In the genomic region with DNA sequence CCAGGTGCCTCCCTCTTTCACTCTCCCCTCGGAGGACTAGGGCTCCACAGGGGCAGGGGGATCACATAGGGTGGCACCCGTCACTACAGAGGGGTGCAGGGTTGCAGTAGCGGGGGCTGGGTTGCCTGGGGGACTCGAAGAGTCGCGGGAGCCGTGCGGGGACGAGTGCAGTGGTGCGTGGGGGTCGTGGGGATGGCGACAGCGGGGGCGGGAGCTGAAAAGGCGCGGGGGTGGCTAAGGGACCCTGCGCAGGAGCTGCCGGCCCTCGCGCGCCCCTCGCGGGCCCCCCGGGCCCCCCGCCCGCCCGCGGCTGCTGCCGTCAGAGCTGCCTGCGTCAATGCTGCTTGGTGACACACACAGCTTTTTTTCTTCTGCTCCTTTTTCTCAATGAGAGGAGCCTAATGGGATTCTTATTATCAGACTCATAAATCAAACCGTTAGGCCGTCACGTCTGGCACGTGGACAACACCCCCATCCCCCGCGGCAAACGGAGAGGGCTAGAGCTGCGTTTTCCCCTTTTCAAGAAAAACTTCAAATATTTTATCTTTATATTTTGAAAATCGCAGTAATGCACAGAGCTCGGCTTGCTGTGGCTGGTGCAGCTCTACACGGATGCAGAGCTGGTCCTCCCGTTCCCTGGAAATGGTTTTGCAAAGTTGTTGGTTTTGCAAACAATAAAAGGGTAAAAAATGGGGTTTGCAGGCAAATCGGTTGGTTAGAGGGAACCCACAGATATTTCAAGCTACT, we compare ENCODE assay signal across 8 cellular contexts.
DNase-seq lines count a peak whose midpoint lies in the region; ATAC-seq, FAIRE-seq and TF ChIP-seq lines count a peak whose summit lies in the region.

No MANE protein-coding gene starts in this region.

- no peak for FAIRE-seq in HepG2 (lab: Jason Lieb, UNC)

- H3K4me2 ChIP-seq in HepG2 (ENCODE audit: low read depth, low read length) = no peak overlapping the region

- CTCF ChIA-PET in HepG2 (lab: Yijun Ruan, JAX; ENCODE audit: low intra/inter-chr PET ratio, low total read pairs) = no interaction called here

- TF ChIP-seq POLR2A in HepG2 (IDR thresholded peaks at IDR 0.05; ENCODE audit: insufficient read depth in 1 of 2, low read depth in 2 of 2, low read length in 2 of 2) = no peak

- H3K9ac ChIP-seq in HepG2 (ENCODE audit: insufficient read depth, low read depth, low read length) = no peak overlapping the region

- in situ Hi-C loops in SK-MEL-5 (cut with HindIII; ENCODE audit: low pct_unique_long_range_greater_than_20kb, low sequenced_read_pairs) (no loop called here), HepG2 (cut with HindIII; ENCODE audit: extremely low pct_ligation_motif_present, low pct_unique_long_range_greater_than_20kb) (no loop called here)

- ATAC-seq in heart right ventricle (peak; percentile 63 to 90 (median 78)), HG03565 (IDR thresholded peaks at IDR 0.05; ENCODE audit: unreplicated experiment) (no peak), HepG2 (no peak), HG03378 (IDR thresholded peaks at IDR 0.05; ENCODE audit: unreplicated experiment) (no peak)

- BruUV-seq in HepG2 (replicated peaks; lab: Mats Ljungman, UMichigan) = no TSS peak

- DNase-seq in H4 (ENCODE audit: low spot score) (peak; percentile 47), SK-MEL-5 (ENCODE audit: low read depth, low spot score) (peak; percentile 94), heart right ventricle (peak; percentile 66 to 75), renal cortical epithelial cell (ENCODE audit: low read depth) (peak; percentile 72), HepG2 (ENCODE audit: low spot score) (no peak), ecto neural progenitor cell (ENCODE audit: low spot score) (no peak)

- H2AFZ ChIP-seq in HepG2 (ENCODE audit: low read length) = no peak overlapping the region

- no peaks in the 10 kb centered on the region for H3K36me3 ChIP-seq in heart right ventricle
- H3K36me3 ChIP-seq in HepG2 (replicated peaks in 1 of 2; ENCODE audit: control insufficient read depth in 1 of 2, insufficient read depth in 2 of 2, low read length in 2 of 2) = no peaks in the 10 kb centered on the region

- no peaks in the 10 kb centered on the region for H3K79me2 ChIP-seq in HepG2 (ENCODE audit: insufficient read depth, low read length)

- peaks cover 4 to 45% (median 28%) of the 10 kb centered on the region in 9 donors for H3K4me1 ChIP-seq in heart right ventricle
- no peaks in the 10 kb centered on the region for H3K4me1 ChIP-seq in HepG2 (ENCODE audit: insufficient read depth, low read length)

- no peak for TF ChIP-seq RAD21 in HepG2 (CRISPR knock-in tag; IDR thresholded peaks at IDR 0.05)

- H3K27me3 ChIP-seq in heart right ventricle (peaks cover 5 to 60% (median 60%) of the 10 kb centered on the region in 7 donors), HepG2 (ENCODE audit: control insufficient read depth in 1 of 2, insufficient read depth in 2 of 2, low read length in 2 of 2) (peaks cover 10 to 54% of the 10 kb centered on the region in 2 experiments)

- TF ChIP-seq CTCF in heart right ventricle (IDR thresholded peaks at IDR 0.05) = no peak
- no peak for TF ChIP-seq CTCF in HepG2 (CRISPR knock-in tag; IDR thresholded peaks at IDR 0.05)

- TF ChIP-seq EP300 in HepG2 (IDR thresholded peaks at IDR 0.05; ENCODE audit: low read depth in 2 of 2, low read length in 2 of 2) = no peak
- no peak for TF ChIP-seq EP300 in HepG2 (CRISPR knock-in tag; IDR thresholded peaks at IDR 0.05; ENCODE audit: borderline replicate concordance)

- intact Hi-C loops in heart right ventricle (cut with DNase I) = loop anchor here in 3 of 10 donors (2.0 to 10.0 kb wide), 3 partner anchors 25 to 91 kb away; no protein-coding TSS in a partner anchor
- intact Hi-C loops in HepG2 (cut with micrococcal nuclease; ENCODE audit: unreplicated experiment) = no loop called here

- no peaks in the 10 kb centered on the region for H4K20me1 ChIP-seq in HepG2 (ENCODE audit: insufficient read depth, low read length)

- H3K9me3 ChIP-seq in heart right ventricle (no peaks in the 10 kb centered on the region), HepG2 (ENCODE audit: low read length) (no peaks in the 10 kb centered on the region)

- H3K4me3 ChIP-seq in heart right ventricle = peak overlapping the region in 9 of 10 donors; percentile 19 to 52 (median 38)
- H3K4me3 ChIP-seq in HepG2 (replicated peaks in 1 of 3; ENCODE audit: insufficient read depth in 1 of 3, low read depth in 2 of 3, low read length in 3 of 3) = no peak overlapping the region

- WGBS in heart right ventricle, 2 donors = 1% methylated on average over 43 of the region's 43 CpGs
- WGBS in HepG2 (ENCODE audit: low lambda C conversion rate) = 9% methylated on average over 34 of the region's 43 CpGs

- H3K27ac ChIP-seq in heart right ventricle (peak overlapping the region; percentile 39 to 90 (median 75)), HepG2 (ENCODE audit: extremely low read length, insufficient read depth, low read length) (no peak overlapping the region)

- POLR2A ChIA-PET in HepG2 (lab: Yijun Ruan, JAX) = no interaction called here

TF ChIP-seq in HepG2, 621 proteins besides CTCF, POLR2A, EP300 and RAD21:
- TF ChIP-seq PHF5A (CRISPR knock-in tag; IDR thresholded peaks at IDR 0.05; ENCODE audit: low read depth, unreplicated experiment) (no peak), ZFP41 (CRISPR knock-in tag; IDR thresholded peaks at IDR 0.05; ENCODE audit: borderline replicate concordance) (no peak), TSC22D2 (CRISPR knock-in tag; IDR thresholded peaks at IDR 0.05; ENCODE audit: borderline replicate concordance) (no peak), ZNF709 (CRISPR knock-in tag; IDR thresholded peaks at IDR 0.05) (no peak), ZNF556 (CRISPR knock-in tag; IDR thresholded peaks at IDR 0.05; ENCODE audit: borderline replicate concordance) (no peak), FOXP1 (IDR thresholded peaks at IDR 0.05) (no peak), FOXP1 (CRISPR knock-in tag; IDR thresholded peaks at IDR 0.05) (no peak), STAT5B (CRISPR knock-in tag; IDR thresholded peaks at IDR 0.05) (no peak), CBFB (CRISPR knock-in tag; IDR thresholded peaks at IDR 0.05) (no peak), FLYWCH1 (CRISPR knock-in tag; IDR thresholded peaks at IDR 0.05) (no peak), ZNF224 (CRISPR knock-in tag; IDR thresholded peaks at IDR 0.05) (no peak), ERF (CRISPR knock-in tag; IDR thresholded peaks at IDR 0.05) (no peak), FIP1L1 (IDR thresholded peaks at IDR 0.05; ENCODE audit: borderline replicate concordance, insufficient read depth, low read depth, low read length) (no peak)
- TF ChIP-seq, protein P1, sequence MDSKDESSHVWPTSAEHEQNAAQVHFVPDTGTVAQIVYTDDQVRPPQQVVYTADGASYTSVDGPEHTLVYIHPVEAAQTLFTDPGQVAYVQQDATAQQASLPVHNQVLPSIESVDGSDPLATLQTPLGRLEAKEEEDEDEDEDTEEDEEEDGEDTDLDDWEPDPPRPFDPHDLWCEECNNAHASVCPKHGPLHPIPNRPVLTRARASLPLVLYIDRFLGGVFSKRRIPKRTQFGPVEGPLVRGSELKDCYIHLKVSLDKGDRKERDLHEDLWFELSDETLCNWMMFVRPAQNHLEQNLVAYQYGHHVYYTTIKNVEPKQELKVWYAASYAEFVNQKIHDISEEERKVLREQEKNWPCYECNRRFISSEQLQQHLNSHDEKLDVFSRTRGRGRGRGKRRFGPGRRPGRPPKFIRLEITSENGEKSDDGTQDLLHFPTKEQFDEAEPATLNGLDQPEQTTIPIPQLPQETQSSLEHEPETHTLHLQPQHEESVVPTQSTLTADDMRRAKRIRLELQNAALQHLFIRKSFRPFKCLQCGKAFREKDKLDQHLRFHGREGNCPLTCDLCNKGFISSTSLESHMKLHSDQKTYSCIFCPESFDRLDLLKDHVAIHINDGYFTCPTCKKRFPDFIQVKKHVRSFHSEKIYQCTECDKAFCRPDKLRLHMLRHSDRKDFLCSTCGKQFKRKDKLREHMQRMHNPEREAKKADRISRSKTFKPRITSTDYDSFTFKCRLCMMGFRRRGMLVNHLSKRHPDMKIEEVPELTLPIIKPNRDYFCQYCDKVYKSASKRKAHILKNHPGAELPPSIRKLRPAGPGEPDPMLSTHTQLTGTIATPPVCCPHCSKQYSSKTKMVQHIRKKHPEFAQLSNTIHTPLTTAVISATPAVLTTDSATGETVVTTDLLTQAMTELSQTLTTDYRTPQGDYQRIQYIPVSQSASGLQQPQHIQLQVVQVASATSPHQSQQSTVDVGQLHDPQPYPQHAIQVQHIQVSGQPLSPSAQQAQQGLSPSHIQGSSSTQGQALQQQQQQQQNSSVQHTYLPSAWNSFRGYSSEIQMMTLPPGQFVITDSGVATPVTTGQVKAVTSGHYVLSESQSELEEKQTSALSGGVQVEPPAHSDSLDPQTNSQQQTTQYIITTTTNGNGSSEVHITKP (CRISPR knock-in tag; IDR thresholded peaks at IDR 0.05; ENCODE audit: low read depth) = no peak
- TF ChIP-seq, protein P2, sequence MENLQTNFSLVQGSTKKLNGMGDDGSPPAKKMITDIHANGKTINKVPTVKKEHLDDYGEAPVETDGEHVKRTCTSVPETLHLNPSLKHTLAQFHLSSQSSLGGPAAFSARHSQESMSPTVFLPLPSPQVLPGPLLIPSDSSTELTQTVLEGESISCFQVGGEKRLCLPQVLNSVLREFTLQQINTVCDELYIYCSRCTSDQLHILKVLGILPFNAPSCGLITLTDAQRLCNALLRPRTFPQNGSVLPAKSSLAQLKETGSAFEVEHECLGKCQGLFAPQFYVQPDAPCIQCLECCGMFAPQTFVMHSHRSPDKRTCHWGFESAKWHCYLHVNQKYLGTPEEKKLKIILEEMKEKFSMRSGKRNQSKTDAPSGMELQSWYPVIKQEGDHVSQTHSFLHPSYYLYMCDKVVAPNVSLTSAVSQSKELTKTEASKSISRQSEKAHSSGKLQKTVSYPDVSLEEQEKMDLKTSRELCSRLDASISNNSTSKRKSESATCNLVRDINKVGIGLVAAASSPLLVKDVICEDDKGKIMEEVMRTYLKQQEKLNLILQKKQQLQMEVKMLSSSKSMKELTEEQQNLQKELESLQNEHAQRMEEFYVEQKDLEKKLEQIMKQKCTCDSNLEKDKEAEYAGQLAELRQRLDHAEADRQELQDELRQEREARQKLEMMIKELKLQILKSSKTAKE (CRISPR knock-in tag; IDR thresholded peaks at IDR 0.05; ENCODE audit: borderline replicate concordance) = no peak

Comparison
In these comparisons a context has a peak if more than half of its experiments do, and no peak if none do; other contexts are left out.
1. DNase-seq: peak in H4 (single experiment), SK-MEL-5 (single experiment), heart right ventricle (2 of 2) and renal cortical epithelial cell (single experiment); none in HepG2 (single experiment) and ecto neural progenitor cell (single experiment).
2. ATAC-seq: peak in heart right ventricle (8 of 8); none in HG03565 (single experiment), HepG2 (single experiment) and HG03378 (single experiment).
3. H3K4me3 ChIP-seq: peak in heart right ventricle (9 of 10); none in HepG2 (0 of 3).